Comparison of ENCODE assay signal across 38 cellular contexts in the genomic region with DNA sequence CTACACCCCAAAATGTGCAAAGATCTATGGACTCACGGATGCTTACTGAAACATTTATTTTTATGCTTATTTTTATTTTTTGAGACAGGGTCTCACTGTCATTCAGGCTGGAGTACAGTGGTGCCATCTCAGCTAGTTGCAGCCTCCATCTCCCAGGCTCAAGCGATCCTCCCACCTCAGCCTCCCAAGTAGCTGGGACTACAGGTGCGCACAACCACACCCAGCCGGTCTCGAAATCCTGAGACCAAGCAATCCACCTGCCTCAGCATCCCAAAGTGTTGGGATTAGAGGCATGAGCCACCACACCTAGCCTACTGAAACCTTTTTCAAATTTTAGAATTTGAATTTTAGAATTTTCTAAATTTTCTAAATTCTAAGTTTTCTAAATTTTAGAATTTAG. TPM values are rescaled to one million over a fixed set of nuclear protein-coding genes. Genes with fewer than 3 reads are reported as not detected.
"Had no signal": no experiment of that assay in that cellular context is flagged by ENCODE, and none has a peak within 500 bp of the region (broad histone marks: within the 10 kb centered on the region; RNA-seq: fewer than 3 reads in every experiment).

No MANE protein-coding gene starts in this region.

- H3K9me3 Mint-ChIP-seq: activated naive CD4-positive, alpha-beta T cell treated with anti-CD3 and anti-CD28 coated beads for 36 hours; activated naive CD4-positive, alpha-beta T cell treated with anti-CD3 and anti-CD28 coated beads, Interleukin-2, amount 10 ng/mL, durations not matched to agents 7 days and 5 days; activated naive CD4-positive, alpha-beta T cell treated with anti-CD3 and anti-CD28 coated beads, Interleukin-2, amount 50 U/mL, for 24 hours; activated naive CD4-positive, alpha-beta T cell treated with anti-CD3 and anti-CD28 coated beads, Interleukin-2, amount 50 U/mL, for 72 hours; activated naive CD8-positive, alpha-beta T cell treated with anti-CD3 and anti-CD28 coated beads for 36 hours; activated naive CD8-positive, alpha-beta T cell treated with anti-CD3 and anti-CD28 coated beads, Interleukin-2, amount 10 ng/mL, durations not matched to agents 7 days and 5 days; activated naive CD8-positive, alpha-beta T cell treated with anti-CD3 and anti-CD28 coated beads, Interleukin-2, amount 50 U/mL, for 24 hours; activated T-cell treated with anti-CD3 and anti-CD28 coated beads, Interleukin-2, amount 50 U/mL, for 24 hours; activated T-cell treated with anti-CD3 and anti-CD28 coated beads, Interleukin-2, amount 50 U/mL, for 4 hours; activated T-cell treated with anti-CD3 and anti-CD28 coated beads, Interleukin-2, amount 50 U/mL, for 72 hours; activated T-helper 1 cell treated with anti-CD3 and anti-CD28 coated beads, Interleukin-12 subunit alpha, Interleukin-12 subunit beta, Interleukin-2, Interleukin-4 antibody, amounts not matched to agents 30 ng/mL and 10 ng/mL and 1 ng/mL, durations not matched to agents 14 hours and 24 hours and 36 hours; activated T-helper 17 cell treated with anti-CD3 and anti-CD28 coated beads, Interleukin-2, amount 50 U/mL, for 72 hours; activated T-helper 2 cell treated with anti-CD3 and anti-CD28 coated beads, Interferon-gamma antibody, Interleukin-2, Interleukin-4, amounts not matched to agents 10 μg/mL and 5 μg/mL and 100 μg/mL, durations not matched to agents 14 hours and 24 hours and 36 hours; central memory CD8-positive, alpha-beta T cell had no signal

- H3K27me3 ChIP-seq: adrenal gland, ascending aorta, body of pancreas, brain microvascular endothelial cell, breast epithelium, cardiac muscle cell had no signal

- H3K4me1 Mint-ChIP-seq: activated naive CD4-positive, alpha-beta T cell treated with anti-CD3 and anti-CD28 coated beads, Interleukin-2, amount 10 ng/mL, durations not matched to agents 7 days and 5 days; activated naive CD4-positive, alpha-beta T cell treated with anti-CD3 and anti-CD28 coated beads, Interleukin-2, amount 50 U/mL, for 24 hours; activated naive CD8-positive, alpha-beta T cell treated with anti-CD3 and anti-CD28 coated beads for 36 hours; activated naive CD8-positive, alpha-beta T cell treated with anti-CD3 and anti-CD28 coated beads, Interleukin-2, amount 10 ng/mL, durations not matched to agents 7 days and 5 days; activated naive CD8-positive, alpha-beta T cell treated with anti-CD3 and anti-CD28 coated beads, Interleukin-2, amount 50 U/mL, for 24 hours; central memory CD8-positive, alpha-beta T cell had no signal

- H3K27ac ChIP-seq: adrenal gland, body of pancreas, brain microvascular endothelial cell, breast epithelium, cardiac muscle cell had no signal

- H3K4me3 ChIP-seq: adrenal gland, ascending aorta, body of pancreas, breast epithelium, cardiac muscle cell had no signal

- H3K4me3 Mint-ChIP-seq: activated naive CD4-positive, alpha-beta T cell treated with anti-CD3 and anti-CD28 coated beads for 36 hours; activated naive CD4-positive, alpha-beta T cell treated with anti-CD3 and anti-CD28 coated beads, Interleukin-2, amount 10 ng/mL, durations not matched to agents 7 days and 5 days; activated naive CD4-positive, alpha-beta T cell treated with anti-CD3 and anti-CD28 coated beads, Interleukin-2, amount 50 U/mL, for 24 hours; activated naive CD8-positive, alpha-beta T cell; activated naive CD8-positive, alpha-beta T cell treated with anti-CD3 and anti-CD28 coated beads for 36 hours; activated naive CD8-positive, alpha-beta T cell treated with anti-CD3 and anti-CD28 coated beads, Interleukin-2, amount 10 ng/mL, durations not matched to agents 7 days and 5 days; activated naive CD8-positive, alpha-beta T cell treated with anti-CD3 and anti-CD28 coated beads, Interleukin-2, amount 50 U/mL, for 24 hours; activated T-cell treated with anti-CD3 and anti-CD28 coated beads, Interleukin-2, amount 50 U/mL, for 24 hours; activated T-cell treated with anti-CD3 and anti-CD28 coated beads, Interleukin-2, amount 50 U/mL, for 4 hours; activated T-cell treated with anti-CD3 and anti-CD28 coated beads, Interleukin-2, amount 50 U/mL, for 72 hours; activated T-helper 1 cell treated with anti-CD3 and anti-CD28 coated beads, Interleukin-12 subunit alpha, Interleukin-12 subunit beta, Interleukin-2, Interleukin-4 antibody, amounts not matched to agents 30 ng/mL and 10 ng/mL and 1 ng/mL, durations not matched to agents 14 hours and 24 hours and 36 hours; activated T-helper 17 cell treated with anti-CD3 and anti-CD28 coated beads, Interleukin-2, amount 50 U/mL, for 72 hours; brain; central memory CD8-positive, alpha-beta T cell had no signal

- H3K36me3 Mint-ChIP-seq: activated naive CD4-positive, alpha-beta T cell treated with anti-CD3 and anti-CD28 coated beads, Interleukin-2, amount 10 ng/mL, durations not matched to agents 7 days and 5 days; activated naive CD4-positive, alpha-beta T cell treated with anti-CD3 and anti-CD28 coated beads, Interleukin-2, amount 50 U/mL, for 24 hours; activated naive CD4-positive, alpha-beta T cell treated with anti-CD3 and anti-CD28 coated beads, Interleukin-2, amount 50 U/mL, for 72 hours; activated naive CD8-positive, alpha-beta T cell; activated naive CD8-positive, alpha-beta T cell treated with anti-CD3 and anti-CD28 coated beads for 36 hours; activated naive CD8-positive, alpha-beta T cell treated with anti-CD3 and anti-CD28 coated beads, Interleukin-2, amount 10 ng/mL, durations not matched to agents 7 days and 5 days had no signal

- H3K27me3 Mint-ChIP-seq: activated naive CD4-positive, alpha-beta T cell treated with anti-CD3 and anti-CD28 coated beads, Interleukin-2, amount 50 U/mL, for 24 hours; activated naive CD8-positive, alpha-beta T cell; activated naive CD8-positive, alpha-beta T cell treated with anti-CD3 and anti-CD28 coated beads for 36 hours had no signal

- H3K27ac Mint-ChIP-seq: activated naive CD4-positive, alpha-beta T cell treated with anti-CD3 and anti-CD28 coated beads for 36 hours; activated naive CD4-positive, alpha-beta T cell treated with anti-CD3 and anti-CD28 coated beads, Interleukin-2, amount 10 ng/mL, durations not matched to agents 7 days and 5 days; activated naive CD4-positive, alpha-beta T cell treated with anti-CD3 and anti-CD28 coated beads, Interleukin-2, amount 50 U/mL, for 24 hours; activated naive CD4-positive, alpha-beta T cell treated with anti-CD3 and anti-CD28 coated beads, Interleukin-2, amount 50 U/mL, for 72 hours; activated naive CD8-positive, alpha-beta T cell; activated naive CD8-positive, alpha-beta T cell treated with anti-CD3 and anti-CD28 coated beads for 36 hours; activated naive CD8-positive, alpha-beta T cell treated with anti-CD3 and anti-CD28 coated beads, Interleukin-2, amount 10 ng/mL, durations not matched to agents 7 days and 5 days; activated naive CD8-positive, alpha-beta T cell treated with anti-CD3 and anti-CD28 coated beads, Interleukin-2, amount 50 U/mL, for 24 hours; activated T-cell treated with anti-CD3 and anti-CD28 coated beads, Interleukin-2, amount 50 U/mL, for 24 hours; activated T-cell treated with anti-CD3 and anti-CD28 coated beads, Interleukin-2, amount 50 U/mL, for 72 hours; activated T-helper 1 cell treated with anti-CD3 and anti-CD28 coated beads, Interleukin-12 subunit alpha, Interleukin-12 subunit beta, Interleukin-2, Interleukin-4 antibody, amounts not matched to agents 30 ng/mL and 10 ng/mL and 1 ng/mL, durations not matched to agents 14 hours and 24 hours and 36 hours; activated T-helper 17 cell treated with anti-CD3 and anti-CD28 coated beads, Interleukin-2, amount 50 U/mL, for 72 hours; activated T-helper 2 cell treated with anti-CD3 and anti-CD28 coated beads, Interferon-gamma antibody, Interleukin-2, Interleukin-4, amounts not matched to agents 10 μg/mL and 5 μg/mL and 100 μg/mL, durations not matched to agents 14 hours and 24 hours and 36 hours; brain had no signal

- DNase-seq: activated effector memory CD4-positive, alpha-beta T cell treated with anti-CD3 and anti-CD28 coated beads, Interleukin-2, amount 50 U/mL, for 16 hours; activated effector memory CD4-positive, alpha-beta T cell treated with Interleukin-2 at 50 U/mL for 16 hours; activated gamma-delta T cell; activated gamma-delta T cell treated with Interleukin-2 at 50 U/mL for 16 hours; activated naive CD4-positive, alpha-beta T cell; activated naive CD4-positive, alpha-beta T cell treated with anti-CD3 and anti-CD28 coated beads for 36 hours; activated naive CD4-positive, alpha-beta T cell treated with anti-CD3 and anti-CD28 coated beads, Interleukin-2, amount 10 ng/mL, durations not matched to agents 7 days and 5 days; activated naive CD4-positive, alpha-beta T cell treated with anti-CD3 and anti-CD28 coated beads, Interleukin-2, amount 50 U/mL, for 16 hours; activated naive CD4-positive, alpha-beta T cell treated with Interleukin-2 at 50 U/mL for 16 hours; activated naive CD8-positive, alpha-beta T cell treated with anti-CD3 and anti-CD28 coated beads for 36 hours; activated naive CD8-positive, alpha-beta T cell treated with anti-CD3 and anti-CD28 coated beads, Interleukin-2, amount 10 ng/mL, durations not matched to agents 7 days and 5 days; activated naive CD8-positive, alpha-beta T cell treated with anti-CD3 and anti-CD28 coated beads, Interleukin-2, amount 50 U/mL, for 24 hours; activated T-cell treated with anti-CD3 and anti-CD28 coated beads, Interleukin-2, amount 50 U/mL, for 24 hours; activated T-cell treated with anti-CD3 and anti-CD28 coated beads, Interleukin-2, amount 50 U/mL, for 4 hours; activated T-cell treated with anti-CD3 and anti-CD28 coated beads, Interleukin-2, amount 50 U/mL, for 48 hours; activated T-cell treated with anti-CD3 and anti-CD28 coated beads, Interleukin-2, amount 50 U/mL, for 72 hours; adrenal gland; amniotic stem cell; amygdala; anterior cingulate cortex; aorta; body of pancreas; brain microvascular endothelial cell; caudate nucleus; central memory CD4-positive, alpha-beta T cell; cerebellar nuclear complex had no signal

- H3K36me3 ChIP-seq: adrenal gland, brain microvascular endothelial cell, breast epithelium, cardiac muscle cell had no signal

- ATAC-seq: activated naive CD4-positive, alpha-beta T cell treated with anti-CD3 and anti-CD28 coated beads, Interleukin-2, amount 50 U/mL, for 72 hours; activated naive CD8-positive, alpha-beta T cell treated with anti-CD3 and anti-CD28 coated beads, Interleukin-2, amount 50 U/mL, for 24 hours; activated T-cell treated with anti-CD3 and anti-CD28 coated beads, Interleukin-2, amount 50 U/mL, for 4 hours; activated T-cell treated with anti-CD3 and anti-CD28 coated beads, Interleukin-2, amount 50 U/mL, for 72 hours; activated T-helper 17 cell treated with anti-CD3 and anti-CD28 coated beads, Interleukin-2, amount 50 U/mL, for 72 hours; body of pancreas had no signal

- H3K9me3 ChIP-seq: adrenal gland, ascending aorta, body of pancreas, breast epithelium had no signal

RNA-seq across cellular contexts. Expression of a gene that starts 50.8 kb away (rescaled TPM):
- total RNA-seq: ascending aorta, chondrocyte had no signal
- polyA plus RNA-seq: cardiac muscle cell had no signal
